ENCODE assay signal across 1 cellular context in the genomic region with DNA sequence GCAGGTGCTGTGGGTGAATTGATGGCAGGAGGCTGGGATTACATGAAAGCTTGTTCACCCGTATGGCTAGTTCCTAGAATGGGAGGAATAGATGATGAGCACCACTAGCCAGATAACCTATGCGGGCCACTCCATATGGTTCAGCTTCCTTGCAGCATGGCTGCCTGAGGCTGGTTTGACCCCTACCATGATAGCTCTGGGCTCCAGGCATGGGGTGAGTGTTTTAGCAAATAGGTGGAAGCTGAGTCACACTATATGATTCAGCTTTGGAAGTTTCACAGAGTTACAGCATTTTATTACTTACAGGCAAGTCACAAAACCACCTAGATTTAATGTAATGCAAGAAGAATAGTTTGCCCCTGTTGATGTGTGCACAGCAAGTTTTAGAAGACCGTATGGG.
TF ChIP-seq lines count a peak whose summit lies in the region.

No MANE protein-coding gene starts in this region.

TF ChIP-seq in WTC11, 78 proteins besides CTCF, POLR2A, EP300 and RAD21 (continued from another document):
- TF ChIP-seq RELA (CRISPR knock-in tag; IDR thresholded peaks at IDR 0.05; ENCODE audit: borderline replicate concordance) = no peak
- TF ChIP-seq, protein P1, sequence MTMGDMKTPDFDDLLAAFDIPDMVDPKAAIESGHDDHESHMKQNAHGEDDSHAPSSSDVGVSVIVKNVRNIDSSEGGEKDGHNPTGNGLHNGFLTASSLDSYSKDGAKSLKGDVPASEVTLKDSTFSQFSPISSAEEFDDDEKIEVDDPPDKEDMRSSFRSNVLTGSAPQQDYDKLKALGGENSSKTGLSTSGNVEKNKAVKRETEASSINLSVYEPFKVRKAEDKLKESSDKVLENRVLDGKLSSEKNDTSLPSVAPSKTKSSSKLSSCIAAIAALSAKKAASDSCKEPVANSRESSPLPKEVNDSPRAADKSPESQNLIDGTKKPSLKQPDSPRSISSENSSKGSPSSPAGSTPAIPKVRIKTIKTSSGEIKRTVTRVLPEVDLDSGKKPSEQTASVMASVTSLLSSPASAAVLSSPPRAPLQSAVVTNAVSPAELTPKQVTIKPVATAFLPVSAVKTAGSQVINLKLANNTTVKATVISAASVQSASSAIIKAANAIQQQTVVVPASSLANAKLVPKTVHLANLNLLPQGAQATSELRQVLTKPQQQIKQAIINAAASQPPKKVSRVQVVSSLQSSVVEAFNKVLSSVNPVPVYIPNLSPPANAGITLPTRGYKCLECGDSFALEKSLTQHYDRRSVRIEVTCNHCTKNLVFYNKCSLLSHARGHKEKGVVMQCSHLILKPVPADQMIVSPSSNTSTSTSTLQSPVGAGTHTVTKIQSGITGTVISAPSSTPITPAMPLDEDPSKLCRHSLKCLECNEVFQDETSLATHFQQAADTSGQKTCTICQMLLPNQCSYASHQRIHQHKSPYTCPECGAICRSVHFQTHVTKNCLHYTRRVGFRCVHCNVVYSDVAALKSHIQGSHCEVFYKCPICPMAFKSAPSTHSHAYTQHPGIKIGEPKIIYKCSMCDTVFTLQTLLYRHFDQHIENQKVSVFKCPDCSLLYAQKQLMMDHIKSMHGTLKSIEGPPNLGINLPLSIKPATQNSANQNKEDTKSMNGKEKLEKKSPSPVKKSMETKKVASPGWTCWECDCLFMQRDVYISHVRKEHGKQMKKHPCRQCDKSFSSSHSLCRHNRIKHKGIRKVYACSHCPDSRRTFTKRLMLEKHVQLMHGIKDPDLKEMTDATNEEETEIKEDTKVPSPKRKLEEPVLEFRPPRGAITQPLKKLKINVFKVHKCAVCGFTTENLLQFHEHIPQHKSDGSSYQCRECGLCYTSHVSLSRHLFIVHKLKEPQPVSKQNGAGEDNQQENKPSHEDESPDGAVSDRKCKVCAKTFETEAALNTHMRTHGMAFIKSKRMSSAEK (CRISPR knock-in tag; IDR thresholded peaks at IDR 0.05; ENCODE audit: borderline replicate concordance) = no peak
- TF ChIP-seq MXD4 (CRISPR knock-in tag; IDR thresholded peaks at IDR 0.05; ENCODE audit: borderline replicate concordance) = no peak
- TF ChIP-seq, protein P2, sequence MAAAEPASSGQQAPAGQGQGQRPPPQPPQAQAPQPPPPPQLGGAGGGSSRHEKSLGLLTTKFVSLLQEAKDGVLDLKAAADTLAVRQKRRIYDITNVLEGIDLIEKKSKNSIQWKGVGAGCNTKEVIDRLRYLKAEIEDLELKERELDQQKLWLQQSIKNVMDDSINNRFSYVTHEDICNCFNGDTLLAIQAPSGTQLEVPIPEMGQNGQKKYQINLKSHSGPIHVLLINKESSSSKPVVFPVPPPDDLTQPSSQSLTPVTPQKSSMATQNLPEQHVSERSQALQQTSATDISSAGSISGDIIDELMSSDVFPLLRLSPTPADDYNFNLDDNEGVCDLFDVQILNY (CRISPR knock-in tag; IDR thresholded peaks at IDR 0.05) = no peak
TF ChIP-seq in WTC11: peak in this region for 0.
